Comparison of ENCODE assay signal across 13 cellular contexts in the genomic region with DNA sequence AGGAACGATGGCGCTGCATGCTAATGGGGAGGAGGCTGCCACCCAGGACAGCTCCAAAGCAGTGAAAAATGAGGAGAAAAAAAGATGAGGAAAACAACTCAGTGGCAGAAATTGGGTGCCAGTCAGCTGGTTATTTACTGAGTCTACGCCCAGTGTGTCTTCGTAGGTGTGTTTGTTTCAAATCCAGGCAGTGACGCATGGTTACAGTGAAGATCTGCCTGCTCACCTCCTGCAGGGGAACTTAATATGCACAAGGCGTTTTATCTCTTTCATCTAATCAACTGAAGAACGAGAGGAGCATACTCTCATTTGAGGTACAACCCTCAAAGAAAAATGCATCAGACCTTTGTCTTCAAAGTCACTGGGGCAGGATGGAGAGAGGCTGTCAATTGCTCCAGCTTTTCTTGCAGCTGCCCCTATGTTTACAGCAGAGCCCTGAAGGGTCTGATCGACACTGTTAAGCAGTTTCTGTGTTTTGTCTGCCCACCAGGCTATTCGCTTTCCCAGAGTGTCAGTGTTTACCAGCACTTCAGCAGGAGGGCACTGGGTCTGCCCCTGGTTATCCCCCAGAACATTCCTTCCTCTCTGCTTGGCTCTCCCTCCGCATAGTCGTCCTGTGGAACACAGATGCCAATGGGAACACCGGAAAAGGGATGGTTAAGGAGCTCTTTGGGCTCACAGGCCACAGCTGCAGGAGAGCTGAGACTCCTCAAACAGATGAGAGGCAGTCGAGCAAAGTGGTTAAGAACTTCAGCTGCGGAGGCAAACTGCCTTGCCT.
DNase-seq lines count a peak whose midpoint lies in the region; ATAC-seq and TF ChIP-seq lines count a peak whose summit lies in the region.
"Had no signal": no experiment of that assay in that cellular context is flagged by ENCODE, and none has a peak within 500 bp of the region (broad histone marks: within the 10 kb centered on the region; RNA-seq: fewer than 3 reads in every experiment).

No MANE protein-coding gene starts in this region.

- peak overlapping the region; percentile 39 for H3K18ac ChIP-seq in mesendoderm (ENCODE audit: low read length)

- no peak overlapping the region for H3K4me3 ChIP-seq in CD8-positive, alpha-beta T cell (ENCODE audit: low read depth, low read length)
- H3K4me3 ChIP-seq in mesendoderm (ENCODE audit: low read length) (no peak overlapping the region), coronary artery (no peak overlapping the region)
- H3K4me3 ChIP-seq: GM12878, right lobe of liver had no signal

- peak in 1 of 7 experiments; percentile 14 for DNase-seq in CD8-positive, alpha-beta T cell
- peak; percentile 11 for DNase-seq in NCI-H2227 (lab: John Stamatoyannopoulos, UW; ENCODE audit: unreplicated experiment)
- DNase-seq in chondrocyte (ENCODE audit: low spot score): no peak
- peak; percentile 70 for DNase-seq in mesendoderm
- DNase-seq in Right ventricle myocardium inferior (ENCODE audit: missing footprints): no peak
- no peak for DNase-seq in NCI-H526 treated with DMSO at 0.1 percent for 48 hours (lab: John Stamatoyannopoulos, UW)
- DNase-seq in coronary artery (ENCODE audit: low spot score): no peak
- DNase-seq: NCI-H446; right lobe of liver; stimulated activated naive CD8-positive, alpha-beta T cell treated with anti-CD3 and anti-CD28 coated beads, Interleukin-15, Interleukin-2, amounts not matched to agents 100 U/mL and 50 U/mL, for 24 hours had no signal

- H3K79me2 ChIP-seq in mesendoderm (ENCODE audit: control insufficient read depth, insufficient read depth, low read length): no peaks in the 10 kb centered on the region

- no peak overlapping the region for H2AK5ac ChIP-seq in mesendoderm (ENCODE audit: low read length)

- H3K79me1 ChIP-seq in mesendoderm (ENCODE audit: low read length): no peaks in the 10 kb centered on the region

- H3K27ac ChIP-seq in CD8-positive, alpha-beta T cell (ENCODE audit: low read depth, low read length): no peak overlapping the region
- peak overlapping the region; percentile 6 for H3K27ac ChIP-seq in mesendoderm (ENCODE audit: low read depth, low read length)
- no peak overlapping the region for H3K27ac ChIP-seq in coronary artery
- H3K27ac ChIP-seq: right lobe of liver had no signal

- POLR2A ChIA-PET in CD8-positive, alpha-beta T cell (lab: Charles Lee): no interaction called here

- no peak overlapping the region for H3K27ac Mint-ChIP-seq in CD8-positive, alpha-beta T cell
- H3K27ac Mint-ChIP-seq in chondrocyte (ENCODE audit: unreplicated experiment): peak overlapping the region; percentile 12
- H3K27ac Mint-ChIP-seq: activated naive CD8-positive, alpha-beta T cell had no signal

- H3K4me1 Mint-ChIP-seq in CD8-positive, alpha-beta T cell (ENCODE audit: low read depth): no peaks in the 10 kb centered on the region
- peaks cover 13% of the 10 kb centered on the region for H3K4me1 Mint-ChIP-seq in chondrocyte (ENCODE audit: low read depth)

- H3K56ac ChIP-seq in mesendoderm (ENCODE audit: low read length): peak overlapping the region; percentile 59

- H3K4me1 ChIP-seq in CD8-positive, alpha-beta T cell (ENCODE audit: insufficient read depth, low read length): no peaks in the 10 kb centered on the region
- peaks cover 21% of the 10 kb centered on the region for H3K4me1 ChIP-seq in mesendoderm (ENCODE audit: control insufficient read depth, low read depth, low read length)
- H3K4me1 ChIP-seq: right lobe of liver had no signal

- H3K9ac ChIP-seq in mesendoderm (ENCODE audit: low read length): no peak overlapping the region

- H2BK5ac ChIP-seq in mesendoderm (ENCODE audit: low read length): peak overlapping the region; percentile 27

- no peaks in the 10 kb centered on the region for H3K9me3 ChIP-seq in CD8-positive, alpha-beta T cell (ENCODE audit: low read length)
- H3K9me3 ChIP-seq: right lobe of liver had no signal

- H3K23ac ChIP-seq in mesendoderm (ENCODE audit: low read length): no peak overlapping the region

- CTCF ChIA-PET in CD8-positive, alpha-beta T cell (lab: Charles Lee): interaction anchor here (0.7 to 1.6 kb wide), 2 partner anchors 33 to 106 kb away, joined by 3 to 4 read pairs; no protein-coding TSS in a partner anchor

- H2BK15ac ChIP-seq in mesendoderm (replicated peaks; ENCODE audit: low read depth): no peak overlapping the region

- no peak overlapping the region for H3K4me3 Mint-ChIP-seq in CD8-positive, alpha-beta T cell
- H3K4me3 Mint-ChIP-seq in chondrocyte (ENCODE audit: unreplicated experiment): no peak overlapping the region
- H3K4me3 Mint-ChIP-seq: activated naive CD8-positive, alpha-beta T cell had no signal

- no peak overlapping the region for H4K8ac ChIP-seq in mesendoderm (ENCODE audit: low read depth, low read length)

- peak overlapping the region; percentile 29 for H2BK120ac ChIP-seq in mesendoderm (ENCODE audit: low read depth, low read length)

- H3K27me3 ChIP-seq in CD8-positive, alpha-beta T cell (ENCODE audit: insufficient read depth, low read length): no peaks in the 10 kb centered on the region
- no peaks in the 10 kb centered on the region for H3K27me3 ChIP-seq in mesendoderm (ENCODE audit: insufficient read depth, low read length, poor library complexity)
- H3K27me3 ChIP-seq: right lobe of liver had no signal

- peak; percentile 58 for ATAC-seq in CD8-positive, alpha-beta T cell
- no peak for ATAC-seq in GM19035 (IDR thresholded peaks at IDR 0.05; ENCODE audit: unreplicated experiment)
- ATAC-seq in Right ventricle myocardium inferior: no peak
- ATAC-seq: GM12878; right lobe of liver; stimulated activated naive CD8-positive, alpha-beta T cell treated with anti-CD3 and anti-CD28 coated beads, Interleukin-15, Interleukin-2, amounts not matched to agents 100 U/mL and 50 U/mL, for 24 hours had no signal

- no peak for TF ChIP-seq CTCF in CD8-positive, alpha-beta T cell (IDR thresholded peaks at IDR 0.05)
- no peak for TF ChIP-seq CTCF in chondrocyte (IDR thresholded peaks at IDR 0.05)
- TF ChIP-seq CTCF in coronary artery (IDR thresholded peaks at IDR 0.05): no peak

- H3K4ac ChIP-seq in mesendoderm (ENCODE audit: low read depth, low read length): no peak overlapping the region

- H3K4me2 ChIP-seq in mesendoderm (ENCODE audit: low read length): no peak overlapping the region

- no CpG with 5 or more reads among the region's 14 CpGs for WGBS in mesendoderm (ENCODE audit: extremely low coverage, insufficient coverage, low lambda C conversion rate)

- H3K36me3 ChIP-seq in CD8-positive, alpha-beta T cell (ENCODE audit: insufficient read depth, low read length): no peaks in the 10 kb centered on the region
- H3K36me3 ChIP-seq in mesendoderm (ENCODE audit: control insufficient read depth, insufficient read depth, low read length): no peaks in the 10 kb centered on the region
- H3K36me3 ChIP-seq: right lobe of liver had no signal

- no peak overlapping the region for H4K5ac ChIP-seq in mesendoderm (ENCODE audit: low read length)

- H3K9me3 Mint-ChIP-seq in CD8-positive, alpha-beta T cell: no peaks in the 10 kb centered on the region
- H3K9me3 Mint-ChIP-seq in chondrocyte (ENCODE audit: low read depth): no peaks in the 10 kb centered on the region

- H3K36me3 Mint-ChIP-seq in CD8-positive, alpha-beta T cell: no peaks in the 10 kb centered on the region
- H3K36me3 Mint-ChIP-seq in chondrocyte (ENCODE audit: low read depth): no peaks in the 10 kb centered on the region

- intact Hi-C loops in CD8-positive, alpha-beta T cell (cut with DNase I, micrococcal nuclease): no loop called here
- intact Hi-C loops in Right ventricle myocardium inferior (cut with DNase I): no loop called here

- H3K27me3 Mint-ChIP-seq in CD8-positive, alpha-beta T cell (ENCODE audit: low read depth): no peaks in the 10 kb centered on the region
- H3K27me3 Mint-ChIP-seq in chondrocyte (ENCODE audit: low read depth): peaks cover 18% of the 10 kb centered on the region
- H3K27me3 Mint-ChIP-seq: activated naive CD8-positive, alpha-beta T cell had no signal

Comparison
In these comparisons a context has a peak if more than half of its experiments do, and no peak if none do; other contexts are left out.
1. DNase-seq: peak in NCI-H2227 (single experiment) and mesendoderm (single experiment); none in chondrocyte (single experiment), Right ventricle myocardium inferior (single experiment), NCI-H526 treated with DMSO at 0.1 percent for 48 hours (single experiment) and coronary artery (single experiment).